9 cellular contexts compared by ENCODE assay signal in genomic region chr3:12556243-12556722, GRCh38. TPM values are rescaled to one million over a fixed set of nuclear protein-coding genes. Genes with fewer than 3 reads are reported as not detected.
DNase-seq lines count a peak whose midpoint lies in the region; ATAC-seq, FAIRE-seq and TF ChIP-seq lines count a peak whose summit lies in the region.
"Had no signal": no experiment of that assay in that cellular context is flagged by ENCODE, and none has a peak within 500 bp of the region (broad histone marks: within the 10 kb centered on the region; RNA-seq: fewer than 3 reads in every experiment).

No MANE protein-coding gene starts in this region.

- FAIRE-seq in astrocyte (lab: Jason Lieb, UNC), result no peak
- FAIRE-seq: endometrium had no signal

- H3K79me2 ChIP-seq in astrocyte (ENCODE audit: insufficient read depth, low read length), result peaks cover 43% of the 10 kb centered on the region

- peak overlapping the region; percentile 94 for H3K4me3 ChIP-seq in astrocyte (ENCODE audit: insufficient read depth, low read depth, low read length)
- H3K4me3 ChIP-seq in tibial artery, result peak overlapping the region; percentile 83 to 96

- DNase-seq in Right ventricle myocardium inferior (ENCODE audit: missing footprints) (no peak), cardiac septum (ENCODE audit: low spot score) (no peak), astrocyte (ENCODE audit: low read depth) (no peak), left lobe of liver (ENCODE audit: low spot score) (no peak), tibial artery (no peak), H4 (ENCODE audit: low spot score) (no peak), kidney glomerular epithelial cell (lab: John Stamatoyannopoulos, UW) (no peak)

- intact Hi-C loops in Right ventricle myocardium inferior (cut with DNase I) (loop anchor here (5.0 to 10.0 kb wide), 4 partner anchors 34 to 241 kb away; partner anchors contain the start of genes CAND2 and TSEN2), cardiac septum (cut with DNase I) (loop anchor here (5.0 kb wide), 2 partner anchors 74 to 166 kb away; partner anchors contain the start of gene TSEN2), tibial artery (cut with DNase I; ENCODE audit: low total_unique reads) (no loop called here)

- H3K9ac ChIP-seq in astrocyte (ENCODE audit: low read length), result peak overlapping the region; percentile 94

- H3K9me3 Mint-ChIP-seq in astrocyte (ENCODE audit: unreplicated experiment), result no peaks in the 10 kb centered on the region

- H3K4me3 Mint-ChIP-seq in astrocyte (ENCODE audit: unreplicated experiment), result peak overlapping the region; percentile 98

- H3K27me3 ChIP-seq in astrocyte (ENCODE audit: insufficient read depth, low read length) (no peaks in the 10 kb centered on the region), tibial artery (peaks cover 0 to 23% of the 10 kb centered on the region in 2 donors)

- peak overlapping the region; percentile 100 for H3K4me2 ChIP-seq in astrocyte (ENCODE audit: low read length)

- no peaks in the 10 kb centered on the region for H3K27me3 Mint-ChIP-seq in astrocyte (ENCODE audit: low read depth, unreplicated experiment)

- H3K4me1 Mint-ChIP-seq in astrocyte (ENCODE audit: low read depth, unreplicated experiment), result peaks cover 25% of the 10 kb centered on the region

- H4K20me1 ChIP-seq in astrocyte (ENCODE audit: insufficient read depth, low read length), result peaks cover 39% of the 10 kb centered on the region

- H2AFZ ChIP-seq in astrocyte (ENCODE audit: low read depth, low read length), result peak overlapping the region; percentile 91

- ATAC-seq in Right ventricle myocardium inferior (peak; percentile 12), left lobe of liver (peak; percentile 2), HG03139 (IDR thresholded peaks at IDR 0.05; ENCODE audit: unreplicated experiment) (no peak)

- TF ChIP-seq CTCF in astrocyte (IDR thresholded peaks at IDR 0.05; ENCODE audit: insufficient read depth, low read depth, low read length), result no peak
- no peak for TF ChIP-seq CTCF in tibial artery (IDR thresholded peaks at IDR 0.05)

- H3K4me1 ChIP-seq in astrocyte (ENCODE audit: insufficient read depth, low read length) (peaks cover 11% of the 10 kb centered on the region), tibial artery (peaks cover 0 to 54% (median 31%) of the 10 kb centered on the region in 4 donors)

- no peaks in the 10 kb centered on the region for H3K36me3 Mint-ChIP-seq in astrocyte (ENCODE audit: low read depth, unreplicated experiment)

- H3K9me3 ChIP-seq in astrocyte (ENCODE audit: insufficient read depth, low read depth, low read length) (no peaks in the 10 kb centered on the region), tibial artery (no peaks in the 10 kb centered on the region)

- H3K27ac ChIP-seq in astrocyte (ENCODE audit: low read depth, low read length) (peak overlapping the region; percentile 90), tibial artery (peak overlapping the region; percentile 96)

- no peaks in the 10 kb centered on the region for H3K36me3 ChIP-seq in astrocyte (ENCODE audit: insufficient read depth, low read length)
- H3K36me3 ChIP-seq in tibial artery, result no peaks in the 10 kb centered on the region

- peak overlapping the region; percentile 89 for H3K27ac Mint-ChIP-seq in astrocyte (ENCODE audit: unreplicated experiment)

RNA-seq across cellular contexts. Expression of gene MKRN2, which starts 0.6 kb away (rescaled TPM):
- total RNA-seq in Right ventricle myocardium inferior, result 31.0 TPM
- total RNA-seq in cardiac septum, result 27.9 TPM
- total RNA-seq in astrocyte, result 36.7 and 38.2 TPM in 2 replicates
- total RNA-seq in left lobe of liver, result 11.3 TPM
- total RNA-seq in H4 (2014; rRNA removed; shearing (Covaris generic)), result 29.9 and 35.0 TPM in 2 replicates

RNA-seq across cellular contexts. Expression of gene MKRN2OS, which starts 11.0 kb away (rescaled TPM):
- total RNA-seq in Right ventricle myocardium inferior (not detected), cardiac septum (0.48 TPM), astrocyte (0.25 TPM in 1 of 2 replicates, not detected in the other), left lobe of liver (not detected)
- not detected in 2 replicates for total RNA-seq in H4 (2014; rRNA removed; shearing (Covaris generic))
